1 cellular context compared by ENCODE assay signal in the genomic region with DNA sequence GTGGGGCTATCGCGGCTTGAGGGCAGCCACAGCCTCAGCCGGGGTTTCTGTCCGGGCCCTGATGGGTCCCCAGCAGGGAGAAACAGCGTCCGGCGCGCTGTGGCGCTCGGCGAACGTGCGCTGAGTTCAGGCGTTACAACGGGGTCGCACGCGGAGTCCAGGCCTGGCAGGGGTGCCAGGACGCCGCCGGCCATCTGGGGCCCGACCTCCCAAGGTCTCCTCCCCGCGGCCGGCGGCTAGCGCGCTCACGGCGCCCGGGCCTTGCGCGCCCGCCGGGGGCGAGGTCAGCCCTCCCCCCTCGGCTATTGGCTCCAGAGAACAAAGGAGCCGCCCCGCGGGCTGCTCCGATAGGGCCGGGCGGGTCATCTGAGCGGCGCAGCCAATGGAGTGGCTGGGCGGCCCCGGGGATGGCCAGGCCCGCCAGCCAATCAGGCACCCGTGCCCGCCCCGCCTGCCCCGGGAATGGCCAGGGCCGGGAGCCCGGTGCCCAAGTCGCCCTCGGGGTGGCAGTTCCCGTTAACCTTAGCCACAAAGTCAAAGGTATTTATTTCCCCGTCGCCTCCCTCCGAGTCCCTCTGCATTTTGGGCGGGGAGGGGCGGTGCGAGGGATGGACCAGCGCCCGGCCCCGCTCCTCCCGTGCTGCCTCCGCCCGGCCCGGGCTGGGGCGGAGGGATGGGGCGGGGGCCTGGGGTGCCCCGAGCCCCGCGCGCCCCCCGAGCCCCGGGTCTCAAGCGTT.
TF ChIP-seq lines count a peak whose summit lies in the region.

A gene (plus strand): TSS at position 478 of the 737 bp plus-strand sequence. CDS start 9,141 bp downstream, outside the sequence.

TF ChIP-seq in K562, 482 proteins besides CTCF, POLR2A, EP300 and RAD21 (continued from another document and continues in another):
- TF ChIP-seq, protein P1, sequence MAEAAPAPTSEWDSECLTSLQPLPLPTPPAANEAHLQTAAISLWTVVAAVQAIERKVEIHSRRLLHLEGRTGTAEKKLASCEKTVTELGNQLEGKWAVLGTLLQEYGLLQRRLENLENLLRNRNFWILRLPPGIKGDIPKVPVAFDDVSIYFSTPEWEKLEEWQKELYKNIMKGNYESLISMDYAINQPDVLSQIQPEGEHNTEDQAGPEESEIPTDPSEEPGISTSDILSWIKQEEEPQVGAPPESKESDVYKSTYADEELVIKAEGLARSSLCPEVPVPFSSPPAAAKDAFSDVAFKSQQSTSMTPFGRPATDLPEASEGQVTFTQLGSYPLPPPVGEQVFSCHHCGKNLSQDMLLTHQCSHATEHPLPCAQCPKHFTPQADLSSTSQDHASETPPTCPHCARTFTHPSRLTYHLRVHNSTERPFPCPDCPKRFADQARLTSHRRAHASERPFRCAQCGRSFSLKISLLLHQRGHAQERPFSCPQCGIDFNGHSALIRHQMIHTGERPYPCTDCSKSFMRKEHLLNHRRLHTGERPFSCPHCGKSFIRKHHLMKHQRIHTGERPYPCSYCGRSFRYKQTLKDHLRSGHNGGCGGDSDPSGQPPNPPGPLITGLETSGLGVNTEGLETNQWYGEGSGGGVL (CRISPR knock-in tag; IDR thresholded peaks at IDR 0.05) = no peak
- TF ChIP-seq, protein P2, sequence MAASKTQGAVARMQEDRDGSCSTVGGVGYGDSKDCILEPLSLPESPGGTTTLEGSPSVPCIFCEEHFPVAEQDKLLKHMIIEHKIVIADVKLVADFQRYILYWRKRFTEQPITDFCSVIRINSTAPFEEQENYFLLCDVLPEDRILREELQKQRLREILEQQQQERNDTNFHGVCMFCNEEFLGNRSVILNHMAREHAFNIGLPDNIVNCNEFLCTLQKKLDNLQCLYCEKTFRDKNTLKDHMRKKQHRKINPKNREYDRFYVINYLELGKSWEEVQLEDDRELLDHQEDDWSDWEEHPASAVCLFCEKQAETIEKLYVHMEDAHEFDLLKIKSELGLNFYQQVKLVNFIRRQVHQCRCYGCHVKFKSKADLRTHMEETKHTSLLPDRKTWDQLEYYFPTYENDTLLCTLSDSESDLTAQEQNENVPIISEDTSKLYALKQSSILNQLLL (CRISPR knock-in tag; IDR thresholded peaks at IDR 0.05; ENCODE audit: borderline replicate concordance) = no peak
- TF ChIP-seq KDM5B (IDR thresholded peaks at IDR 0.05; ENCODE audit: insufficient replicate concordance, low read depth, low read length) (peak; percentile 91), BRD9 (IDR thresholded peaks at IDR 0.05; ENCODE audit: low read depth, partially characterized antibody) (no peak), ZC3H8 (IDR thresholded peaks at IDR 0.05) (no peak), CAMTA2 (CRISPR knock-in tag; conservative IDR thresholded peaks at IDR 0.05) (0 out of 2 replicates have a peak, but pooled peaks have one; percentile 64), TAF7 (tag; IDR thresholded peaks at IDR 0.05) (0 out of 2 replicates have a peak, but pooled peaks have one; percentile 42), SOX6 (IDR thresholded peaks at IDR 0.05) (no peak; the same call in 1 of the 2 replicates), PTBP1 (IDR thresholded peaks at IDR 0.05; ENCODE audit: low read depth, low read length) (no peak), SNRNP70 (optimal IDR thresholded peaks at IDR 0.05; ENCODE audit: low read depth, low read length) (no peak), FOXK1 (CRISPR knock-in tag; IDR thresholded peaks at IDR 0.05; ENCODE audit: borderline replicate concordance) (no peak), RB1 (IDR thresholded peaks at IDR 0.05; ENCODE audit: low read depth) (peak; percentile 85), HDAC6 (IDR thresholded peaks at IDR 0.05; ENCODE audit: low read depth, low read length) (0 out of 2 replicates have a peak, but pooled peaks have one; percentile 84), ZNF239 (CRISPR knock-in tag; IDR thresholded peaks at IDR 0.05) (no peak), PCBP2 (IDR thresholded peaks at IDR 0.05; ENCODE audit: low read depth, low read length, poor library complexity, severe bottlenecking) (no peak), NFE2 (IDR thresholded peaks at IDR 0.05; ENCODE audit: low read depth) (no peak), ZEB2 (IDR thresholded peaks at IDR 0.05) (no peak), NFRKB (IDR thresholded peaks at IDR 0.05; ENCODE audit: low read depth) (no peak), ARID1B (IDR thresholded peaks at IDR 0.05) (no peak), ETV5 (CRISPR knock-in tag; IDR thresholded peaks at IDR 0.05; ENCODE audit: low read depth) (no peak; the same call in 1 of the 2 replicates), ZNF717 (CRISPR knock-in tag; IDR thresholded peaks at IDR 0.05) (no peak), PTRF (tag; IDR thresholded peaks at IDR 0.05) (no peak), TCF7L2 (IDR thresholded peaks at IDR 0.05; ENCODE audit: low read depth, low read length) (peak; percentile 98), RBM14 (IDR thresholded peaks at IDR 0.05; ENCODE audit: borderline replicate concordance, insufficient read depth, low read depth, low read length) (no peak), ZNF436 (CRISPR knock-in tag; IDR thresholded peaks at IDR 0.05) (no peak), KLF13 (tag; IDR thresholded peaks at IDR 0.05; ENCODE audit: borderline replicate concordance, low read depth) (no peak), PHF20 (IDR thresholded peaks at IDR 0.05; ENCODE audit: partially characterized antibody) (peak; percentile 29), ZNF695 (CRISPR knock-in tag; IDR thresholded peaks at IDR 0.05) (no peak), HNRNPK (IDR thresholded peaks at IDR 0.05; ENCODE audit: low read depth, low read length, poor library complexity, severe bottlenecking) (no peak), FOXA3 (CRISPR knock-in tag; conservative IDR thresholded peaks at IDR 0.05 in 1 of 2, IDR thresholded peaks at IDR 0.05 in 1 of 2) (no peak; a peak in 1 of 4 replicates), ETV6 (IDR thresholded peaks at IDR 0.05; ENCODE audit: borderline replicate concordance in 1 of 2, low read depth in 2 of 2, low read length in 1 of 2) (no peak), ETV6 (CRISPR knock-in tag; IDR thresholded peaks at IDR 0.05; ENCODE audit: borderline replicate concordance) (no peak), NRF1 (conservative IDR thresholded peaks at IDR 0.05 in 1 of 2, IDR thresholded peaks at IDR 0.05 in 1 of 2) (peak; percentile 83 to 85), SRSF7 (optimal IDR thresholded peaks at IDR 0.05; ENCODE audit: low read depth, low read length) (no peak)
- TF ChIP-seq, protein P3, sequence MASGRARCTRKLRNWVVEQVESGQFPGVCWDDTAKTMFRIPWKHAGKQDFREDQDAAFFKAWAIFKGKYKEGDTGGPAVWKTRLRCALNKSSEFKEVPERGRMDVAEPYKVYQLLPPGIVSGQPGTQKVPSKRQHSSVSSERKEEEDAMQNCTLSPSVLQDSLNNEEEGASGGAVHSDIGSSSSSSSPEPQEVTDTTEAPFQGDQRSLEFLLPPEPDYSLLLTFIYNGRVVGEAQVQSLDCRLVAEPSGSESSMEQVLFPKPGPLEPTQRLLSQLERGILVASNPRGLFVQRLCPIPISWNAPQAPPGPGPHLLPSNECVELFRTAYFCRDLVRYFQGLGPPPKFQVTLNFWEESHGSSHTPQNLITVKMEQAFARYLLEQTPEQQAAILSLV (tag; IDR thresholded peaks at IDR 0.05) = no peak
- TF ChIP-seq, protein P4, sequence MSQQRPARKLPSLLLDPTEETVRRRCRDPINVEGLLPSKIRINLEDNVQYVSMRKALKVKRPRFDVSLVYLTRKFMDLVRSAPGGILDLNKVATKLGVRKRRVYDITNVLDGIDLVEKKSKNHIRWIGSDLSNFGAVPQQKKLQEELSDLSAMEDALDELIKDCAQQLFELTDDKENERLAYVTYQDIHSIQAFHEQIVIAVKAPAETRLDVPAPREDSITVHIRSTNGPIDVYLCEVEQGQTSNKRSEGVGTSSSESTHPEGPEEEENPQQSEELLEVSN (IDR thresholded peaks at IDR 0.05; ENCODE audit: borderline replicate concordance in 1 of 2, extremely low read depth in 1 of 2, insufficient read depth in 1 of 2, insufficient read length in 1 of 2, low read depth in 1 of 2, low read length in 1 of 2, poor library complexity in 1 of 2, severe bottlenecking in 1 of 2) = peak; percentile 30 to 79
- TF ChIP-seq, protein P5, sequence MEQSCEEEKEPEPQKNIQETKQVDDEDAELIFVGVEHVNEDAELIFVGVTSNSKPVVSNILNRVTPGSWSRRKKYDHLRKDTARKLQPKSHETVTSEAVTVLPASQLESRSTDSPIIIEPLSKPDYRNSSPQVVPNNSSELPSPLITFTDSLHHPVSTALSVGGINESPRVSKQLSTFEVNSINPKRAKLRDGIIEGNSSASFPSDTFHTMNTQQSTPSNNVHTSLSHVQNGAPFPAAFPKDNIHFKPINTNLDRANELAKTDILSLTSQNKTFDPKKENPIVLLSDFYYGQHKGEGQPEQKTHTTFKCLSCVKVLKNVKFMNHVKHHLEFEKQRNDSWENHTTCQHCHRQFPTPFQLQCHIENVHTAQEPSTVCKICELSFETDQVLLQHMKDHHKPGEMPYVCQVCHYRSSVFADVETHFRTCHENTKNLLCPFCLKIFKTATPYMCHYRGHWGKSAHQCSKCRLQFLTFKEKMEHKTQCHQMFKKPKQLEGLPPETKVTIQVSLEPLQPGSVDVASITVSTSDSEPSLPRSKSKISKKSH (CRISPR knock-in tag; IDR thresholded peaks at IDR 0.05) = no peak
- TF ChIP-seq, protein P6, sequence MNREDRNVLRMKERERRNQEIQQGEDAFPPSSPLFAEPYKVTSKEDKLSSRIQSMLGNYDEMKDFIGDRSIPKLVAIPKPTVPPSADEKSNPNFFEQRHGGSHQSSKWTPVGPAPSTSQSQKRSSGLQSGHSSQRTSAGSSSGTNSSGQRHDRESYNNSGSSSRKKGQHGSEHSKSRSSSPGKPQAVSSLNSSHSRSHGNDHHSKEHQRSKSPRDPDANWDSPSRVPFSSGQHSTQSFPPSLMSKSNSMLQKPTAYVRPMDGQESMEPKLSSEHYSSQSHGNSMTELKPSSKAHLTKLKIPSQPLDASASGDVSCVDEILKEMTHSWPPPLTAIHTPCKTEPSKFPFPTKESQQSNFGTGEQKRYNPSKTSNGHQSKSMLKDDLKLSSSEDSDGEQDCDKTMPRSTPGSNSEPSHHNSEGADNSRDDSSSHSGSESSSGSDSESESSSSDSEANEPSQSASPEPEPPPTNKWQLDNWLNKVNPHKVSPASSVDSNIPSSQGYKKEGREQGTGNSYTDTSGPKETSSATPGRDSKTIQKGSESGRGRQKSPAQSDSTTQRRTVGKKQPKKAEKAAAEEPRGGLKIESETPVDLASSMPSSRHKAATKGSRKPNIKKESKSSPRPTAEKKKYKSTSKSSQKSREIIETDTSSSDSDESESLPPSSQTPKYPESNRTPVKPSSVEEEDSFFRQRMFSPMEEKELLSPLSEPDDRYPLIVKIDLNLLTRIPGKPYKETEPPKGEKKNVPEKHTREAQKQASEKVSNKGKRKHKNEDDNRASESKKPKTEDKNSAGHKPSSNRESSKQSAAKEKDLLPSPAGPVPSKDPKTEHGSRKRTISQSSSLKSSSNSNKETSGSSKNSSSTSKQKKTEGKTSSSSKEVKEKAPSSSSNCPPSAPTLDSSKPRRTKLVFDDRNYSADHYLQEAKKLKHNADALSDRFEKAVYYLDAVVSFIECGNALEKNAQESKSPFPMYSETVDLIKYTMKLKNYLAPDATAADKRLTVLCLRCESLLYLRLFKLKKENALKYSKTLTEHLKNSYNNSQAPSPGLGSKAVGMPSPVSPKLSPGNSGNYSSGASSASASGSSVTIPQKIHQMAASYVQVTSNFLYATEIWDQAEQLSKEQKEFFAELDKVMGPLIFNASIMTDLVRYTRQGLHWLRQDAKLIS (CRISPR knock-in tag; IDR thresholded peaks at IDR 0.05) = 0 out of 2 replicates have a peak, but pooled peaks have one; percentile 58
- TF ChIP-seq, protein P7, sequence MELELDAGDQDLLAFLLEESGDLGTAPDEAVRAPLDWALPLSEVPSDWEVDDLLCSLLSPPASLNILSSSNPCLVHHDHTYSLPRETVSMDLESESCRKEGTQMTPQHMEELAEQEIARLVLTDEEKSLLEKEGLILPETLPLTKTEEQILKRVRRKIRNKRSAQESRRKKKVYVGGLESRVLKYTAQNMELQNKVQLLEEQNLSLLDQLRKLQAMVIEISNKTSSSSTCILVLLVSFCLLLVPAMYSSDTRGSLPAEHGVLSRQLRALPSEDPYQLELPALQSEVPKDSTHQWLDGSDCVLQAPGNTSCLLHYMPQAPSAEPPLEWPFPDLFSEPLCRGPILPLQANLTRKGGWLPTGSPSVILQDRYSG (tag; conservative IDR thresholded peaks at IDR 0.05; ENCODE audit: low read depth) = no peak
- TF ChIP-seq, protein P8, sequence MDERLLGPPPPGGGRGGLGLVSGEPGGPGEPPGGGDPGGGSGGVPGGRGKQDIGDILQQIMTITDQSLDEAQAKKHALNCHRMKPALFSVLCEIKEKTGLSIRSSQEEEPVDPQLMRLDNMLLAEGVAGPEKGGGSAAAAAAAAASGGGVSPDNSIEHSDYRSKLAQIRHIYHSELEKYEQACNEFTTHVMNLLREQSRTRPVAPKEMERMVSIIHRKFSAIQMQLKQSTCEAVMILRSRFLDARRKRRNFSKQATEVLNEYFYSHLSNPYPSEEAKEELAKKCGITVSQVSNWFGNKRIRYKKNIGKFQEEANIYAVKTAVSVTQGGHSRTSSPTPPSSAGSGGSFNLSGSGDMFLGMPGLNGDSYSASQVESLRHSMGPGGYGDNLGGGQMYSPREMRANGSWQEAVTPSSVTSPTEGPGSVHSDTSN (CRISPR knock-in tag; IDR thresholded peaks at IDR 0.05; ENCODE audit: low read depth) = peak; percentile 65
- TF ChIP-seq, protein P8 (tag; conservative IDR thresholded peaks at IDR 0.05; ENCODE audit: low read depth) = peak; percentile 81
- TF ChIP-seq, protein P9, sequence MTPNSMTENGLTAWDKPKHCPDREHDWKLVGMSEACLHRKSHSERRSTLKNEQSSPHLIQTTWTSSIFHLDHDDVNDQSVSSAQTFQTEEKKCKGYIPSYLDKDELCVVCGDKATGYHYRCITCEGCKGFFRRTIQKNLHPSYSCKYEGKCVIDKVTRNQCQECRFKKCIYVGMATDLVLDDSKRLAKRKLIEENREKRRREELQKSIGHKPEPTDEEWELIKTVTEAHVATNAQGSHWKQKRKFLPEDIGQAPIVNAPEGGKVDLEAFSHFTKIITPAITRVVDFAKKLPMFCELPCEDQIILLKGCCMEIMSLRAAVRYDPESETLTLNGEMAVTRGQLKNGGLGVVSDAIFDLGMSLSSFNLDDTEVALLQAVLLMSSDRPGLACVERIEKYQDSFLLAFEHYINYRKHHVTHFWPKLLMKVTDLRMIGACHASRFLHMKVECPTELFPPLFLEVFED (CRISPR knock-in tag; conservative IDR thresholded peaks at IDR 0.05) = no peak
- TF ChIP-seq, protein P10, sequence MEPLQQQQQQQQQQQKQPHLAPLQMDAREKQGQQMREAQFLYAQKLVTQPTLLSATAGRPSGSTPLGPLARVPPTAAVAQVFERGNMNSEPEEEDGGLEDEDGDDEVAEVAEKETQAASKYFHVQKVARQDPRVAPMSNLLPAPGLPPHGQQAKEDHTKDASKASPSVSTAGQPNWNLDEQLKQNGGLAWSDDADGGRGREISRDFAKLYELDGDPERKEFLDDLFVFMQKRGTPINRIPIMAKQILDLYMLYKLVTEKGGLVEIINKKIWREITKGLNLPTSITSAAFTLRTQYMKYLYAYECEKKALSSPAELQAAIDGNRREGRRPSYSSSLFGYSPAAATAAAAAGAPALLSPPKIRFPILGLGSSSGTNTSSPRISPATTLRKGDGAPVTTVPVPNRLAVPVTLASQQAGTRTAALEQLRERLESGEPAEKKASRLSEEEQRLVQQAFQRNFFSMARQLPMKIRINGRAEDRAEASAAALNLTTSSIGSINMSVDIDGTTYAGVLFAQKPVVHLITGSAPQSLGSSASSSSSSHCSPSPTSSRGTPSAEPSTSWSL (CRISPR knock-in tag; IDR thresholded peaks at IDR 0.05; ENCODE audit: borderline replicate concordance) = no peak
